Comparison of ENCODE assay signal across 11 cellular contexts in genomic region chr3:149547954-149548728, GRCh38.
DNase-seq lines count a peak whose midpoint lies in the region; ATAC-seq and TF ChIP-seq lines count a peak whose summit lies in the region.
"Had no signal": no experiment of that assay in that cellular context is flagged by ENCODE, and none has a peak within 500 bp of the region (broad histone marks: within the 10 kb centered on the region; RNA-seq: fewer than 3 reads in every experiment).

No MANE protein-coding gene starts in this region.

- in situ Hi-C loops in Panc1 (cut with HindIII; ENCODE audit: low pct_unique_long_range_greater_than_20kb, low sequenced_read_pairs), result no loop called here

- H3K9me3 ChIP-seq in Panc1 (ENCODE audit: control insufficient read depth, insufficient read depth, low read depth, low read length), result no peaks in the 10 kb centered on the region
- no peaks in the 10 kb centered on the region for H3K9me3 ChIP-seq in esophagus squamous epithelium
- H3K9me3 ChIP-seq in muscle layer of colon (ENCODE audit: low read length), result no peaks in the 10 kb centered on the region
- H3K9me3 ChIP-seq in neural progenitor cell (ENCODE audit: low read depth), result no peaks in the 10 kb centered on the region

- H3K27me3 ChIP-seq in Panc1 (ENCODE audit: control insufficient read depth, insufficient read depth, low read length) (no peaks in the 10 kb centered on the region), esophagus squamous epithelium (no peaks in the 10 kb centered on the region), muscle layer of colon (ENCODE audit: control insufficient read depth in 1 of 2, insufficient read depth in 2 of 2, low read length in 2 of 2) (no peaks in the 10 kb centered on the region), neural progenitor cell (no peaks in the 10 kb centered on the region)

- H3K4me3 ChIP-seq in Panc1 (ENCODE audit: low read depth in 2 of 2, low read length in 2 of 2) (peak overlapping the region in 1 of 2 experiments; percentile 35; a peak in 3 of 4 replicates), esophagus squamous epithelium (no peak overlapping the region), muscle layer of colon (ENCODE audit: low read depth in 1 of 2, low read length in 2 of 2) (peak overlapping the region in 1 of 2 donors; percentile 6), neural progenitor cell (no peak overlapping the region)

- H3K4me3 Mint-ChIP-seq in neural progenitor cell, result no peak overlapping the region
- no peak overlapping the region for H3K4me3 Mint-ChIP-seq in activated CD8-positive, alpha-beta memory T cell treated with anti-CD3 and anti-CD28 coated beads, Interleukin-2, amount 10 ng/mL, durations not matched to agents 7 days and 5 days
- H3K4me3 Mint-ChIP-seq in activated naive CD4-positive, alpha-beta T cell treated with anti-CD3 and anti-CD28 coated beads, Interleukin-2, amount 10 ng/mL, durations not matched to agents 7 days and 5 days, result no peak overlapping the region
- H3K4me3 Mint-ChIP-seq: activated B cell treated with CpG ODN at 0.5 μM for 24 hours, CD14-positive monocyte had no signal

- TF ChIP-seq CTCF in Panc1 (IDR thresholded peaks at IDR 0.05), result no peak
- no peak for TF ChIP-seq CTCF in esophagus squamous epithelium (IDR thresholded peaks at IDR 0.05)
- TF ChIP-seq CTCF in neural progenitor cell (IDR thresholded peaks at IDR 0.05), result no peak

- H3K4me2 ChIP-seq in neural progenitor cell, result no peak overlapping the region

- ATAC-seq in Panc1 (peak; percentile 84), GM18502 (IDR thresholded peaks at IDR 0.05; ENCODE audit: poor library complexity, unreplicated experiment) (no peak)
- no peak for ATAC-seq in activated CD8-positive, alpha-beta memory T cell treated with anti-CD3 and anti-CD28 coated beads, Interleukin-2, amount 10 ng/mL, durations not matched to agents 7 days and 5 days

- peak overlapping the region; percentile 100 for H3K27ac ChIP-seq in Panc1 (ENCODE audit: low read length)
- H3K27ac ChIP-seq in esophagus squamous epithelium, result peak overlapping the region in 3 of 4 donors; percentile 59 to 82 (median 73)
- peak overlapping the region; percentile 78 for H3K27ac ChIP-seq in muscle layer of colon (ENCODE audit: low read depth, low read length)
- no peak overlapping the region for H3K27ac ChIP-seq in neural progenitor cell

- DNase-seq in AG08396 (ENCODE audit: low spot score), result peak; percentile 64
- DNase-seq in Panc1 (ENCODE audit: low read depth, low spot score), result peak; percentile 67
- DNase-seq in esophagus squamous epithelium (lab: John Stamatoyannopoulos, UW), result no peak
- DNase-seq in neural progenitor cell (ENCODE audit: low spot score), result no peak
- no peak for DNase-seq in activated CD8-positive, alpha-beta memory T cell treated with anti-CD3 and anti-CD28 coated beads, Interleukin-2, amount 10 ng/mL, durations not matched to agents 7 days and 5 days
- DNase-seq in activated naive CD4-positive, alpha-beta T cell treated with anti-CD3 and anti-CD28 coated beads, Interleukin-2, amount 10 ng/mL, durations not matched to agents 7 days and 5 days, result no peak
- DNase-seq: activated B cell treated with CpG ODN at 0.5 μM for 24 hours; stimulated activated CD4-positive, alpha-beta T cell treated with anti-CD3 and anti-CD28 coated beads, Interleukin-2, amount 100 ng/mL, for 48 hours had no signal

- 51 to 58% methylated on average over 13 of the region's 13 CpGs for WGBS in esophagus squamous epithelium, 2 donors

- POLR2A ChIA-PET in Panc1 (lab: Charles Lee), result interaction anchor here (0.5 to 1.1 kb wide), 5 partner anchors 17 to 441 kb away, joined by 3 to 4 read pairs (median 4); partner anchors contain the start of gene WWTR1

- H3K4me1 Mint-ChIP-seq in neural progenitor cell, result peaks cover 10% of the 10 kb centered on the region
- H3K4me1 Mint-ChIP-seq in activated CD8-positive, alpha-beta memory T cell treated with anti-CD3 and anti-CD28 coated beads, Interleukin-2, amount 10 ng/mL, durations not matched to agents 7 days and 5 days, result no peaks in the 10 kb centered on the region
- H3K4me1 Mint-ChIP-seq in activated naive CD4-positive, alpha-beta T cell treated with anti-CD3 and anti-CD28 coated beads, Interleukin-2, amount 10 ng/mL, durations not matched to agents 7 days and 5 days, result no peaks in the 10 kb centered on the region
- H3K4me1 Mint-ChIP-seq: activated B cell treated with CpG ODN at 0.5 μM for 24 hours, CD14-positive monocyte had no signal

- CTCF ChIA-PET in Panc1 (lab: Charles Lee), result no interaction called here
- CTCF ChIA-PET in activated CD8-positive, alpha-beta memory T cell treated with anti-CD3 and anti-CD28 coated beads, Interleukin-2, amount 10 ng/mL, durations not matched to agents 7 days and 5 days (lab: Charles Lee), result no interaction called here
- CTCF ChIA-PET in activated naive CD4-positive, alpha-beta T cell treated with anti-CD3 and anti-CD28 coated beads, Interleukin-2, amount 10 ng/mL, durations not matched to agents 7 days and 5 days (lab: Charles Lee), result no interaction called here

- no peak overlapping the region for H3K9ac ChIP-seq in muscle layer of colon (ENCODE audit: low read length)
- H3K9ac ChIP-seq in neural progenitor cell, result no peak overlapping the region

- no peaks in the 10 kb centered on the region for H4K20me1 ChIP-seq in neural progenitor cell (ENCODE audit: low read depth)

- no peak overlapping the region for H2AFZ ChIP-seq in neural progenitor cell (replicated peaks)

- no peaks in the 10 kb centered on the region for H3K79me2 ChIP-seq in neural progenitor cell (ENCODE audit: low read depth)

- peaks cover 24% of the 10 kb centered on the region for H3K36me3 ChIP-seq in Panc1 (ENCODE audit: control insufficient read depth, insufficient read depth, low read length)
- no peaks in the 10 kb centered on the region for H3K36me3 ChIP-seq in esophagus squamous epithelium
- H3K36me3 ChIP-seq in muscle layer of colon (ENCODE audit: insufficient read depth, low read length), result no peaks in the 10 kb centered on the region
- no peaks in the 10 kb centered on the region for H3K36me3 ChIP-seq in neural progenitor cell

- peaks cover 9% of the 10 kb centered on the region for H3K36me3 Mint-ChIP-seq in neural progenitor cell
- no peaks in the 10 kb centered on the region for H3K36me3 Mint-ChIP-seq in activated CD8-positive, alpha-beta memory T cell treated with anti-CD3 and anti-CD28 coated beads, Interleukin-2, amount 10 ng/mL, durations not matched to agents 7 days and 5 days
- no peaks in the 10 kb centered on the region for H3K36me3 Mint-ChIP-seq in activated naive CD4-positive, alpha-beta T cell treated with anti-CD3 and anti-CD28 coated beads, Interleukin-2, amount 10 ng/mL, durations not matched to agents 7 days and 5 days
- H3K36me3 Mint-ChIP-seq: CD14-positive monocyte had no signal

- no peak overlapping the region for H3K27ac Mint-ChIP-seq in neural progenitor cell
- no peak overlapping the region for H3K27ac Mint-ChIP-seq in activated CD8-positive, alpha-beta memory T cell treated with anti-CD3 and anti-CD28 coated beads, Interleukin-2, amount 10 ng/mL, durations not matched to agents 7 days and 5 days
- H3K27ac Mint-ChIP-seq in activated naive CD4-positive, alpha-beta T cell treated with anti-CD3 and anti-CD28 coated beads, Interleukin-2, amount 10 ng/mL, durations not matched to agents 7 days and 5 days, result no peak overlapping the region
- H3K27ac Mint-ChIP-seq: activated B cell treated with CpG ODN at 0.5 μM for 24 hours, CD14-positive monocyte had no signal

- peaks cover 7% of the 10 kb centered on the region for H3F3A ChIP-seq in neural progenitor cell (ENCODE audit: low read depth)

- intact Hi-C loops in Panc1 (cut with micrococcal nuclease; ENCODE audit: unreplicated experiment), result loop anchor here (10.0 kb wide), 1 partner anchor 107 kb away; the partner anchor contains the start of gene WWTR1
- intact Hi-C loops in esophagus squamous epithelium (cut with DNase I), result no loop called here

- BruUV-seq in Panc1 (replicated peaks; lab: Mats Ljungman, UMichigan), result TSS peak; percentile 97

- H3K27me3 Mint-ChIP-seq in neural progenitor cell (ENCODE audit: insufficient read depth, low read depth), result no peaks in the 10 kb centered on the region
- H3K27me3 Mint-ChIP-seq in activated CD8-positive, alpha-beta memory T cell treated with anti-CD3 and anti-CD28 coated beads, Interleukin-2, amount 10 ng/mL, durations not matched to agents 7 days and 5 days, result peaks cover 8% of the 10 kb centered on the region
- H3K27me3 Mint-ChIP-seq in activated naive CD4-positive, alpha-beta T cell treated with anti-CD3 and anti-CD28 coated beads, Interleukin-2, amount 10 ng/mL, durations not matched to agents 7 days and 5 days, result no peaks in the 10 kb centered on the region

- no peak for TF ChIP-seq POLR2A in esophagus squamous epithelium (IDR thresholded peaks at IDR 0.05)

- H3K4me1 ChIP-seq in Panc1 (ENCODE audit: control insufficient read depth, insufficient read depth, low read length) (peaks cover 92% of the 10 kb centered on the region), esophagus squamous epithelium (peaks cover 3 to 39% (median 4%) of the 10 kb centered on the region in 3 donors), muscle layer of colon (ENCODE audit: insufficient read depth, low read length) (peaks cover 75% of the 10 kb centered on the region), neural progenitor cell (peaks cover 15% of the 10 kb centered on the region)

- no peaks in the 10 kb centered on the region for H3K9me3 Mint-ChIP-seq in neural progenitor cell
- no peaks in the 10 kb centered on the region for H3K9me3 Mint-ChIP-seq in activated CD8-positive, alpha-beta memory T cell treated with anti-CD3 and anti-CD28 coated beads, Interleukin-2, amount 10 ng/mL, durations not matched to agents 7 days and 5 days (ENCODE audit: low read depth)
- no peaks in the 10 kb centered on the region for H3K9me3 Mint-ChIP-seq in activated naive CD4-positive, alpha-beta T cell treated with anti-CD3 and anti-CD28 coated beads, Interleukin-2, amount 10 ng/mL, durations not matched to agents 7 days and 5 days
- H3K9me3 Mint-ChIP-seq: activated B cell treated with CpG ODN at 0.5 μM for 24 hours, CD14-positive monocyte had no signal

Comparison
In these comparisons a context has a peak if more than half of its experiments do, and no peak if none do; other contexts are left out.
1. DNase-seq: peak in AG08396 (single experiment) and Panc1 (single experiment); none in esophagus squamous epithelium (single experiment), neural progenitor cell (single experiment), activated CD8-positive, alpha-beta memory T cell treated with anti-CD3 and anti-CD28 coated beads, Interleukin-2, amount 10 ng/mL, durations not matched to agents 7 days and 5 days (single experiment) and activated naive CD4-positive, alpha-beta T cell treated with anti-CD3 and anti-CD28 coated beads, Interleukin-2, amount 10 ng/mL, durations not matched to agents 7 days and 5 days (single experiment).